ENCODE assay signal across 1 cellular context in genomic region chr1:218312509-218312908, GRCh38.
TF ChIP-seq lines count a peak whose summit lies in the region.

No MANE protein-coding gene starts in this region.

TF ChIP-seq in GM23338, 12 proteins besides CTCF, POLR2A, EP300 and RAD21 (continued from another document):
- TF ChIP-seq REST (IDR thresholded peaks at IDR 0.05; ENCODE audit: unreplicated experiment) (no peak), POLR2AphosphoS5 (IDR thresholded peaks at IDR 0.05; ENCODE audit: low read depth) (no peak), EZH2phosphoT487 (IDR thresholded peaks at IDR 0.05; ENCODE audit: unreplicated experiment) (no peak), ETS1 (IDR thresholded peaks at IDR 0.05) (no peak), JUNB (IDR thresholded peaks at IDR 0.05; ENCODE audit: unreplicated experiment) (no peak), NANOG (IDR thresholded peaks at IDR 0.05; ENCODE audit: borderline replicate concordance) (no peak), STAT1 (IDR thresholded peaks at IDR 0.05; ENCODE audit: unreplicated experiment) (no peak)
